In genomic region chr16:11175850-11176341, GRCh38 we compare ENCODE assay signal across 9 cellular contexts.
DNase-seq lines count a peak whose midpoint lies in the region; ATAC-seq and TF ChIP-seq lines count a peak whose summit lies in the region.
"Had no signal": no experiment of that assay in that cellular context is flagged by ENCODE, and none has a peak within 500 bp of the region (broad histone marks: within the 10 kb centered on the region; RNA-seq: fewer than 3 reads in every experiment).

No MANE protein-coding gene starts in this region.

- H3K4me3 ChIP-seq in GM12865 (ENCODE audit: low read depth, low read length), result no peak overlapping the region

- ATAC-seq in GM19452 (IDR thresholded peaks at IDR 0.05; ENCODE audit: unreplicated experiment) (peak; percentile 55), HG03378 (IDR thresholded peaks at IDR 0.05; ENCODE audit: unreplicated experiment) (peak; percentile 62)
- peak; percentile 92 for ATAC-seq in activated naive CD8-positive, alpha-beta T cell treated with anti-CD3 and anti-CD28 coated beads, Interleukin-2, amount 50 U/mL, for 24 hours

- H3K9me3 Mint-ChIP-seq in activated naive CD8-positive, alpha-beta T cell treated with anti-CD3 and anti-CD28 coated beads, Interleukin-2, amount 50 U/mL, for 24 hours, result peaks cover 2% of the 10 kb centered on the region

- H3K4me3 Mint-ChIP-seq in activated naive CD8-positive, alpha-beta T cell treated with anti-CD3 and anti-CD28 coated beads, Interleukin-2, amount 50 U/mL, for 24 hours, result peak overlapping the region; percentile 62

- peak overlapping the region; percentile 92 for H3K27ac Mint-ChIP-seq in activated naive CD8-positive, alpha-beta T cell treated with anti-CD3 and anti-CD28 coated beads, Interleukin-2, amount 50 U/mL, for 24 hours

- DNase-seq in GM12865 (ENCODE audit: low read depth), result peak; percentile 88
- peak; percentile 49 for DNase-seq in activated naive CD8-positive, alpha-beta T cell treated with anti-CD3 and anti-CD28 coated beads, Interleukin-2, amount 50 U/mL, for 24 hours
- DNase-seq in NCI-H2107 treated with DMSO at 0.1 percent for 48 hours (lab: John Stamatoyannopoulos, UW; ENCODE audit: unreplicated experiment), result no peak
- DNase-seq in A172 (ENCODE audit: low spot score), result no peak
- no peak for DNase-seq in ureter (ENCODE audit: low spot score)
- DNase-seq in DMS53 (lab: John Stamatoyannopoulos, UW), result no peak
- DNase-seq: NCI-H510A had no signal

- peaks cover 64% of the 10 kb centered on the region for H3K4me1 Mint-ChIP-seq in activated naive CD8-positive, alpha-beta T cell treated with anti-CD3 and anti-CD28 coated beads, Interleukin-2, amount 50 U/mL, for 24 hours

- peaks cover 29% of the 10 kb centered on the region for H3K36me3 Mint-ChIP-seq in activated naive CD8-positive, alpha-beta T cell treated with anti-CD3 and anti-CD28 coated beads, Interleukin-2, amount 50 U/mL, for 24 hours (ENCODE audit: low read depth)

- H3K27me3 Mint-ChIP-seq in activated naive CD8-positive, alpha-beta T cell treated with anti-CD3 and anti-CD28 coated beads, Interleukin-2, amount 50 U/mL, for 24 hours, result no peaks in the 10 kb centered on the region

- no peak for TF ChIP-seq CTCF in GM12865 (IDR thresholded peaks at IDR 0.05; ENCODE audit: insufficient read depth, low read depth, low read length, missing control alignments)

Comparison
In these comparisons a context has a peak if more than half of its experiments do, and no peak if none do; other contexts are left out.
1. DNase-seq: peak in GM12865 (single experiment) and activated naive CD8-positive, alpha-beta T cell treated with anti-CD3 and anti-CD28 coated beads, Interleukin-2, amount 50 U/mL, for 24 hours (single experiment); none in NCI-H2107 treated with DMSO at 0.1 percent for 48 hours (single experiment), A172 (single experiment), ureter (single experiment) and DMS53 (single experiment).
2. Peak in every context shown above with its lines, with median percentiles within 50 percentile points of each other: ATAC-seq.